Comparison of ENCODE assay signal across 26 cellular contexts in genomic region chr15:27089676-27090075, GRCh38.
A peak's percentile ranks its signal among the peaks of the same experiment; 100 is the strongest.
DNase-seq lines count a peak whose midpoint lies in the region; ATAC-seq, FAIRE-seq and TF ChIP-seq lines count a peak whose summit lies in the region.
"Had no signal": no experiment of that assay in that cellular context is flagged by ENCODE, and none has a peak within 500 bp of the region (broad histone marks: within the 10 kb centered on the region; RNA-seq: fewer than 3 reads in every experiment).

No MANE protein-coding gene starts in this region.

- POLR2A ChIA-PET in SK-N-SH (lab: Yijun Ruan, JAX) (no interaction called here), K562 (lab: Yijun Ruan, JAX) (no interaction called here)
- POLR2A ChIA-PET in CD8-positive, alpha-beta memory T cell (lab: Charles Lee): no interaction called here

- CTCF ChIA-PET in SK-N-SH (lab: Yijun Ruan, JAX): interaction anchor here (1.3 kb wide), 2 partner anchors 13 to 30 kb away, joined by 3 read pairs; no protein-coding TSS in a partner anchor
- CTCF ChIA-PET in CD8-positive, alpha-beta memory T cell (lab: Charles Lee): no interaction called here
- CTCF ChIA-PET in K562 (lab: Yijun Ruan, JAX; ENCODE audit: low intra/inter-chr PET ratio): no interaction called here

- H3K4me3 ChIP-seq in SK-N-SH (ENCODE audit: low read depth in 2 of 2, low read length in 1 of 2): no peak overlapping the region
- H3K4me3 ChIP-seq in CD8-positive, alpha-beta memory T cell (ENCODE audit: low read length): no peak overlapping the region
- peak overlapping the region; percentile 55 for H3K4me3 ChIP-seq in K562
- H3K4me3 ChIP-seq: A549; BLaER1 treated with 17β-estradiol and CSF1 and Interleukin-3, amounts not matched to agents 10 nM and 100 nM; GM12878 had no signal

- peaks cover 3 to 27% (median 16%) of the 10 kb centered on the region in 5 donors for H3K9me3 Mint-ChIP-seq in CD8-positive, alpha-beta memory T cell

- TF ChIP-seq RAD21 in SK-N-SH (IDR thresholded peaks at IDR 0.05; ENCODE audit: low read length) (no peak), K562 (CRISPR knock-in tag; conservative IDR thresholded peaks at IDR 0.05 in 1 of 2, IDR thresholded peaks at IDR 0.05 in 1 of 2) (no peak)

- intact Hi-C loops in K562 (cut with micrococcal nuclease): loop anchor here (2.0 kb wide), 1 partner anchor 35 kb away; no protein-coding TSS in a partner anchor

- H3K9me3 ChIP-seq in SK-N-SH (no peaks in the 10 kb centered on the region), K562 (replicated peaks; ENCODE audit: control insufficient read depth, insufficient read depth, low read depth, low read length) (peaks cover 4% of the 10 kb centered on the region)
- H3K9me3 ChIP-seq in CD8-positive, alpha-beta memory T cell (ENCODE audit: low read length): no peaks in the 10 kb centered on the region

- no peak for FAIRE-seq in K562 (lab: Jason Lieb, UNC)
- FAIRE-seq: A549, GM12878, GM12892, GM18507, GM19239 had no signal

- H3K27ac ChIP-seq in SK-N-SH (ENCODE audit: low read depth in 2 of 2, low read length in 1 of 2): no peak overlapping the region
- peak overlapping the region; percentile 76 for H3K27ac ChIP-seq in CD8-positive, alpha-beta memory T cell (ENCODE audit: low read depth, low read length)
- H3K27ac ChIP-seq in K562 (ENCODE audit: extremely low read depth, low read depth, low read length): peak overlapping the region; percentile 91; the same call in 2 of the 3 replicates
- H3K27ac ChIP-seq: 22Rv1; A549; BLaER1 treated with 17β-estradiol and CSF1 and Interleukin-3, amounts not matched to agents 10 nM and 100 nM; C4-2B had no signal

- WGBS in SK-N-SH (ENCODE audit: low lambda C conversion rate): 69% methylated on average over 5 of the region's 5 CpGs
- WGBS in K562 (ENCODE audit: insufficient coverage, low coverage, missing lambda C conversion rate): 44% methylated on average over 5 of the region's 5 CpGs

- H3K9ac ChIP-seq in SK-N-SH (no peak overlapping the region), K562 (ENCODE audit: insufficient read depth in 1 of 2, low read depth in 2 of 2, low read length in 2 of 2) (peak overlapping the region; percentile 82 to 91)
- H3K9ac ChIP-seq: BLaER1 treated with 17β-estradiol and CSF1 and Interleukin-3, amounts not matched to agents 10 nM and 100 nM had no signal

- H3K27me3 ChIP-seq in SK-N-SH (ENCODE audit: insufficient read depth) (no peaks in the 10 kb centered on the region), K562 (ENCODE audit: control insufficient read depth in 2 of 2, insufficient read depth in 2 of 2, low read length in 2 of 2) (no peaks in the 10 kb centered on the region)
- H3K27me3 ChIP-seq in CD8-positive, alpha-beta memory T cell (ENCODE audit: insufficient read depth, low read length, poor library complexity, severe bottlenecking): no peaks in the 10 kb centered on the region
- H3K27me3 ChIP-seq: BLaER1 treated with 17β-estradiol and CSF1 and Interleukin-3, amounts not matched to agents 10 nM and 100 nM had no signal

- peaks cover 0 to 18% of the 10 kb centered on the region in 2 experiments; a peak in 1 of 4 replicates for H3K4me1 ChIP-seq in SK-N-SH (ENCODE audit: control insufficient read depth in 1 of 2, insufficient read depth in 2 of 2, low read depth in 1 of 2, low read length in 1 of 2)
- no peaks in the 10 kb centered on the region for H3K4me1 ChIP-seq in CD8-positive, alpha-beta memory T cell (ENCODE audit: insufficient read depth, low read length)
- peaks cover 35 to 38% of the 10 kb centered on the region in 2 experiments for H3K4me1 ChIP-seq in K562 (replicated peaks in 1 of 2; ENCODE audit: control insufficient read depth in 2 of 2, insufficient read depth in 2 of 2, low read length in 2 of 2)
- H3K4me1 ChIP-seq: A549; BLaER1 treated with 17β-estradiol and CSF1 and Interleukin-3, amounts not matched to agents 10 nM and 100 nM had no signal

- H3K9me1 ChIP-seq in K562 (ENCODE audit: control insufficient read depth, insufficient read depth, low read length): no peaks in the 10 kb centered on the region

- ATAC-seq in SK-N-SH treated with all-trans-retinoic acid at 6 μM for 48 hours: no peak
- ATAC-seq in K562: no peak
- no peak for ATAC-seq in HG03432 (IDR thresholded peaks at IDR 0.05; ENCODE audit: unreplicated experiment)
- ATAC-seq in GM18861 (IDR thresholded peaks at IDR 0.05; ENCODE audit: unreplicated experiment): no peak
- ATAC-seq: A549; CD8-positive, alpha-beta T cell; GM12878 had no signal

- in situ Hi-C loops in K562 (cut with MboI): no loop called here

- no peak overlapping the region for H3K4me3 Mint-ChIP-seq in CD8-positive, alpha-beta memory T cell
- H3K4me3 Mint-ChIP-seq: B cell; CD4-positive, alpha-beta T cell; CD8-positive, alpha-beta T cell had no signal

- H4K20me1 ChIP-seq in SK-N-SH (ENCODE audit: insufficient read depth): no peaks in the 10 kb centered on the region
- H4K20me1 ChIP-seq in K562 (replicated peaks; ENCODE audit: control insufficient read depth, insufficient read depth, low read length): no peaks in the 10 kb centered on the region; the same call in 1 of the 2 replicates
- H4K20me1 ChIP-seq: BLaER1 treated with 17β-estradiol and CSF1 and Interleukin-3, amounts not matched to agents 10 nM and 100 nM had no signal

- H3K36me3 ChIP-seq in SK-N-SH (replicated peaks in 1 of 2; ENCODE audit: control insufficient read depth in 1 of 2, insufficient read depth in 2 of 2, low read length in 1 of 2): no peaks in the 10 kb centered on the region
- H3K36me3 ChIP-seq in CD8-positive, alpha-beta memory T cell (ENCODE audit: insufficient read depth, low read length): no peaks in the 10 kb centered on the region
- H3K36me3 ChIP-seq in K562 (ENCODE audit: control insufficient read depth, insufficient read depth, low read length): peaks cover 16% of the 10 kb centered on the region; the same call in 2 of the 3 replicates
- H3K36me3 ChIP-seq: BLaER1 treated with 17β-estradiol and CSF1 and Interleukin-3, amounts not matched to agents 10 nM and 100 nM had no signal

- TF ChIP-seq CTCF in SK-N-SH (IDR thresholded peaks at IDR 0.05): no peak
- no peak for TF ChIP-seq CTCF in K562 (IDR thresholded peaks at IDR 0.05 in 2 of 3, conservative IDR thresholded peaks at IDR 0.05 in 1 of 3; ENCODE audit: insufficient read depth in 2 of 3, low read depth in 1 of 3, low read length in 3 of 3)

- no peak overlapping the region for H3K27ac Mint-ChIP-seq in CD8-positive, alpha-beta memory T cell
- H3K27ac Mint-ChIP-seq: B cell; CD4-positive, alpha-beta T cell; CD8-positive, alpha-beta T cell had no signal

- no peaks in the 10 kb centered on the region for H3K79me2 ChIP-seq in SK-N-SH (ENCODE audit: insufficient read depth)
- peaks cover 67% of the 10 kb centered on the region for H3K79me2 ChIP-seq in K562 (ENCODE audit: control insufficient read depth, insufficient read depth, low read length)

- H3K36me3 Mint-ChIP-seq in CD8-positive, alpha-beta memory T cell: no peaks in the 10 kb centered on the region
- H3K36me3 Mint-ChIP-seq: CD8-positive, alpha-beta T cell had no signal

- no peak for TF ChIP-seq POLR2A in K562 (conservative IDR thresholded peaks at IDR 0.05)

- H3K4me2 ChIP-seq in SK-N-SH: no peak overlapping the region
- H3K4me2 ChIP-seq in K562 (ENCODE audit: insufficient read depth, low read length): peak overlapping the region; percentile 85
- H3K4me2 ChIP-seq: A549; BLaER1 treated with 17β-estradiol and CSF1 and Interleukin-3, amounts not matched to agents 10 nM and 100 nM had no signal

- BruUV-seq in K562 (replicated peaks; lab: Mats Ljungman, UMichigan): no TSS peak

- no peaks in the 10 kb centered on the region for H3F3A ChIP-seq in SK-N-SH (replicated peaks; ENCODE audit: insufficient read depth)

- no peaks in the 10 kb centered on the region for H3K27me3 Mint-ChIP-seq in CD8-positive, alpha-beta memory T cell
- H3K27me3 Mint-ChIP-seq: B cell; CD4-positive, alpha-beta T cell had no signal

- H2AFZ ChIP-seq in SK-N-SH (ENCODE audit: low read depth) (no peak overlapping the region), K562 (ENCODE audit: low read depth, low read length) (no peak overlapping the region)

- no peak for TF ChIP-seq EP300 in SK-N-SH (IDR thresholded peaks at IDR 0.05; ENCODE audit: borderline replicate concordance in 1 of 2, low read depth in 1 of 2, low read length in 1 of 2)
- TF ChIP-seq EP300 in K562 (IDR thresholded peaks at IDR 0.05; ENCODE audit: low read length): no peak

- no peaks in the 10 kb centered on the region for H3K9me2 ChIP-seq in SK-N-SH

- no peak for DNase-seq in SK-N-SH
- DNase-seq in CD8-positive, alpha-beta memory T cell: no peak
- no peak for DNase-seq in K562 (ENCODE audit: extremely low read depth in 1 of 4, low spot score in 3 of 4)
- DNase-seq: AML-193; CD4-positive, alpha-beta T cell; CD8-positive, alpha-beta T cell; COR-L47; DMS 273 treated with DMSO at 0.1 percent for 48 hours; DMS153; DMS53; DMS79; DND-41; EL; GDM1 had no signal

- no peaks in the 10 kb centered on the region for H3K4me1 Mint-ChIP-seq in CD8-positive, alpha-beta memory T cell
- H3K4me1 Mint-ChIP-seq: B cell had no signal

TF ChIP-seq in SK-N-SH treated with all-trans-retinoic acid at 6 μM for 48 hours, 23 proteins besides CTCF, POLR2A, EP300 and RAD21:
- TF ChIP-seq ZNF8 (CRISPR knock-in tag; IDR thresholded peaks at IDR 0.05) (peak; percentile 95), GLIS3 (CRISPR knock-in tag; IDR thresholded peaks at IDR 0.05) (no peak)

TF ChIP-seq in SK-N-SH, 30 proteins besides CTCF, POLR2A, EP300 and RAD21 (continues in another document):
- no peak for TF ChIP-seq CHD2 (IDR thresholded peaks at IDR 0.05; ENCODE audit: low read length, partially characterized antibody)
- TF ChIP-seq IRF3 (IDR thresholded peaks at IDR 0.05; ENCODE audit: low read depth, low read length): no peak
- no peak for TF ChIP-seq ELF1 (IDR thresholded peaks at IDR 0.05)

TF ChIP-seq in K562, 482 proteins besides CTCF, POLR2A, EP300 and RAD21 (continues in another document):
- TF ChIP-seq ZNF717 (CRISPR knock-in tag; IDR thresholded peaks at IDR 0.05) (no peak), TCF3 (CRISPR knock-in tag; IDR thresholded peaks at IDR 0.05) (no peak), ZNF583 (CRISPR knock-in tag; IDR thresholded peaks at IDR 0.05) (no peak), TRIM25 (IDR thresholded peaks at IDR 0.05; ENCODE audit: borderline replicate concordance) (no peak)

Comparison
In these comparisons a context has a peak if more than half of its experiments do, and no peak if none do; other contexts are left out.
1. H3K27ac ChIP-seq: peak in CD8-positive, alpha-beta memory T cell (single experiment) and K562 (single experiment); none in SK-N-SH (0 of 2).